ENCODE assay signal across 19 cellular contexts in genomic region chr12:6841139-6841515, GRCh38. TPM values are rescaled to one million over a fixed set of nuclear protein-coding genes. Genes with fewer than 3 reads are reported as not detected.
DNase-seq lines count a peak whose midpoint lies in the region; ATAC-seq, FAIRE-seq and TF ChIP-seq lines count a peak whose summit lies in the region.
"Had no signal": no experiment of that assay in that cellular context is flagged by ENCODE, and none has a peak within 500 bp of the region (broad histone marks: within the 10 kb centered on the region; RNA-seq: fewer than 3 reads in every experiment).

No MANE protein-coding gene starts in this region.

- no peak overlapping the region for H3K4me3 ChIP-seq in DOHH2 (ENCODE audit: low read length)
- H3K4me3 ChIP-seq in K562: no peak overlapping the region
- H3K4me3 ChIP-seq in mesodermal cell (ENCODE audit: extremely low read depth, insufficient read depth, low read length, poor library complexity, severe bottlenecking): no peak overlapping the region
- H3K4me3 ChIP-seq: A549 had no signal

- no peak for FAIRE-seq in K562 (lab: Jason Lieb, UNC)
- FAIRE-seq: A549, H1 had no signal

- H3K27me3 ChIP-seq in DOHH2 (ENCODE audit: control insufficient read depth, low read length) (no peaks in the 10 kb centered on the region), K562 (ENCODE audit: control insufficient read depth in 2 of 2, insufficient read depth in 2 of 2, low read length in 2 of 2) (no peaks in the 10 kb centered on the region)
- H3K27me3 ChIP-seq: BE2C had no signal

- H3K4me2 ChIP-seq in DOHH2 (ENCODE audit: low read length) (peak overlapping the region; percentile 97), K562 (ENCODE audit: insufficient read depth, low read length) (no peak overlapping the region)
- H3K4me2 ChIP-seq: A549 had no signal

- H3K9me2 ChIP-seq in DOHH2 (replicated peaks; ENCODE audit: control insufficient read depth, low read length): no peaks in the 10 kb centered on the region

- peaks cover 11% of the 10 kb centered on the region for H3F3A ChIP-seq in DOHH2 (ENCODE audit: control insufficient read depth, insufficient read depth)

- peak overlapping the region in 1 of 2 experiments; percentile 28; a peak in 1 of 4 replicates for H3K9ac ChIP-seq in K562 (ENCODE audit: insufficient read depth in 1 of 2, low read depth in 2 of 2, low read length in 2 of 2)

- no peak for TF ChIP-seq POLR2A in K562 (conservative IDR thresholded peaks at IDR 0.05)

- TF ChIP-seq RAD21 in K562 (CRISPR knock-in tag; conservative IDR thresholded peaks at IDR 0.05 in 1 of 2, IDR thresholded peaks at IDR 0.05 in 1 of 2): no peak

- WGBS in K562 (ENCODE audit: insufficient coverage, low coverage, missing lambda C conversion rate): 78% methylated on average over 6 of the region's 8 CpGs
- WGBS in mesodermal cell (ENCODE audit: insufficient coverage in 2 of 2), 2 experiments: 86 to 93% methylated on average over 8 of the region's 8 CpGs

- H3K9me3 ChIP-seq in DOHH2 (ENCODE audit: control insufficient read depth, insufficient read depth, low read length) (no peaks in the 10 kb centered on the region), K562 (replicated peaks; ENCODE audit: control insufficient read depth, insufficient read depth, low read depth, low read length) (no peaks in the 10 kb centered on the region), mesodermal cell (ENCODE audit: control insufficient read depth, low read length) (no peaks in the 10 kb centered on the region)
- H3K9me3 ChIP-seq: A549, BE2C had no signal

- POLR2A ChIA-PET in K562 (lab: Yijun Ruan, JAX): interaction anchor here (0.8 to 4.8 kb wide), 4 partner anchors 7 to 103 kb away, joined by 3 to 39 read pairs (median 14); partner anchors contain the start of genes C12orf57, CDCA3 and USP5

- no peak overlapping the region for H2AFZ ChIP-seq in K562 (ENCODE audit: low read depth, low read length)

- H3K79me2 ChIP-seq in DOHH2 (ENCODE audit: control insufficient read depth, low read length): no peaks in the 10 kb centered on the region
- no peaks in the 10 kb centered on the region for H3K79me2 ChIP-seq in K562 (ENCODE audit: control insufficient read depth, insufficient read depth, low read length)

- DNase-seq in NCI-H82 treated with DMSO at 0.1 percent for 48 hours (lab: John Stamatoyannopoulos, UW; ENCODE audit: unreplicated experiment) (peak; percentile 18), K562 (ENCODE audit: extremely low read depth in 1 of 4, low spot score in 3 of 4) (no peak), NCI-H524 treated with DMSO at 0.1 percent for 48 hours (lab: John Stamatoyannopoulos, UW) (no peak), foreskin melanocyte (no peak), HK-2 (ENCODE audit: unreplicated experiment) (no peak)
- DNase-seq: BE2C, MM.1S, NCI-H1048, NCI-H1436, NCI-H187 treated with DMSO at 0.1 percent for 48 hours, NCI-H2107, NCI-H510A, NCI-H774, T-helper 1 cell had no signal

- H3K9me1 ChIP-seq in K562 (ENCODE audit: control insufficient read depth, insufficient read depth, low read length): no peaks in the 10 kb centered on the region

- H3K27ac ChIP-seq in DOHH2 (ENCODE audit: low read depth, low read length) (no peak overlapping the region), K562 (ENCODE audit: extremely low read depth, low read depth, low read length) (no peak overlapping the region), mesodermal cell (ENCODE audit: low read depth, low read length, severe bottlenecking) (peak overlapping the region; percentile 16)
- H3K27ac ChIP-seq: A549 had no signal

- peaks cover 42% of the 10 kb centered on the region for H3K4me1 ChIP-seq in DOHH2 (ENCODE audit: control insufficient read depth, low read length)
- peaks cover 10 to 51% of the 10 kb centered on the region in 2 experiments; a peak in 4 of 5 replicates for H3K4me1 ChIP-seq in K562 (replicated peaks in 1 of 2; ENCODE audit: control insufficient read depth in 2 of 2, insufficient read depth in 2 of 2, low read length in 2 of 2)
- no peaks in the 10 kb centered on the region for H3K4me1 ChIP-seq in mesodermal cell (ENCODE audit: control insufficient read depth, insufficient read depth, low read length, poor library complexity, severe bottlenecking)
- H3K4me1 ChIP-seq: A549, BE2C had no signal

- H3K36me3 ChIP-seq in DOHH2 (ENCODE audit: control insufficient read depth, low read length) (peaks cover 4% of the 10 kb centered on the region), K562 (ENCODE audit: control insufficient read depth, insufficient read depth, low read length) (peaks cover 69% of the 10 kb centered on the region; the same call in 2 of the 3 replicates), mesodermal cell (ENCODE audit: control insufficient read depth, insufficient read depth, low read length) (peaks cover 91% of the 10 kb centered on the region)

- in situ Hi-C loops in K562 (cut with MboI): no loop called here

- CTCF ChIA-PET in K562 (lab: Yijun Ruan, JAX; ENCODE audit: low intra/inter-chr PET ratio): no interaction called here

- BruUV-seq in K562 (replicated peaks; lab: Mats Ljungman, UMichigan): no TSS peak

- no peak for TF ChIP-seq EP300 in K562 (IDR thresholded peaks at IDR 0.05; ENCODE audit: low read length)

- ATAC-seq in K562: no peak
- ATAC-seq: A549, Panc1 had no signal

- intact Hi-C loops in K562 (cut with micrococcal nuclease): no loop called here

- TF ChIP-seq CTCF in DOHH2 (IDR thresholded peaks at IDR 0.05; ENCODE audit: low read depth, low read length, poor library complexity, severe bottlenecking) (no peak), K562 (IDR thresholded peaks at IDR 0.05 in 2 of 3, conservative IDR thresholded peaks at IDR 0.05 in 1 of 3; ENCODE audit: insufficient read depth in 2 of 3, low read depth in 1 of 3, low read length in 3 of 3) (no peak)

- no peaks in the 10 kb centered on the region for H4K20me1 ChIP-seq in DOHH2 (ENCODE audit: control insufficient read depth, insufficient read depth, low read depth, low read length)
- H4K20me1 ChIP-seq in K562 (replicated peaks; ENCODE audit: control insufficient read depth, insufficient read depth, low read length): no peaks in the 10 kb centered on the region; the same call in 1 of the 2 replicates

RNA-seq across cellular contexts. Expression of gene GNB3, which starts 0.4 kb away (rescaled TPM):
- total RNA-seq in K562 (2011; cell fraction: chromatin; rRNA removed; ENCODE audit: low replicate concordance): 21.3 and 60.8 TPM in 2 replicates
- 31.3 and 31.9 TPM in 2 replicates for total RNA-seq in K562 (2011; cell fraction: nucleolus; rRNA removed)
- total RNA-seq in K562 (2011; cell fraction: nucleoplasm; rRNA removed): 25.8 and 28.7 TPM in 2 replicates
- 0.65 and 1.4 TPM in 2 replicates for total RNA-seq in K562 (2014; rRNA removed)
- 0.61 and 1.8 TPM in 2 replicates for total RNA-seq in K562 (2014; rRNA removed; fragmentation: Illumina TruSeq; extraction: Trizol)
- total RNA-seq in K562 (2015; rRNA removed; fragmentation: Illumina TruSeq; extraction: Trizol): 2.0 and 2.2 TPM in 2 replicates
- total RNA-seq in K562 (2021): 3.4 and 4.5 TPM in 2 replicates
- polyA plus RNA-seq in K562 (2011; rRNA removed): 1.9 and 6.8 TPM in 2 replicates
- 2.3 and 4.7 TPM in 2 replicates for polyA plus RNA-seq in K562 (2011; cell fraction: cytosol; rRNA removed)
- polyA plus RNA-seq in K562 (2011; cell fraction: nucleus; rRNA removed): 36.2 and 42.6 TPM in 2 replicates
- 4.7 and 6.6 TPM in 2 replicates for polyA plus RNA-seq in K562 (2012)
- 3.6 and 5.8 TPM in 2 replicates for polyA plus RNA-seq in K562 (2014; fragmentation: Illumina TruSeq; extraction: Trizol)
- polyA plus RNA-seq in K562 (2014; fragmentation: Nextera tagmentation; extraction: Ambion mirVana): 1 to 10 TPM; 1.5 to 2.4 TPM
- 2.9 and 6.1 TPM in 2 replicates for polyA plus RNA-seq in K562 (2014; rRNA removed)
- polyA minus RNA-seq in K562 (2011; rRNA and poly(A)+ RNA removed): 0.84 and 2.3 TPM in 2 replicates
- polyA minus RNA-seq in K562 (2011; cell fraction: cytosol; rRNA and poly(A)+ RNA removed): 1.8 TPM in 1 of 2 replicates, not detected in the other
- polyA minus RNA-seq in K562 (2011; cell fraction: nucleus; rRNA and poly(A)+ RNA removed): 4.6 and 8.8 TPM in 2 replicates
- 11.8 TPM for polyA plus RNA-seq in mesodermal cell (2013, experiment 1 of 2)
- polyA plus RNA-seq in mesodermal cell (2013, experiment 2 of 2): 10.8 TPM

RNA-seq across cellular contexts. Expression of gene CDCA3, which starts 10.0 kb away (rescaled TPM):
- total RNA-seq in K562 (2011; cell fraction: chromatin; rRNA removed; ENCODE audit: low replicate concordance): 76.2 and 111 TPM in 2 replicates
- 89.6 and 97.7 TPM in 2 replicates for total RNA-seq in K562 (2011; cell fraction: nucleolus; rRNA removed)
- 82.1 and 89.9 TPM in 2 replicates for total RNA-seq in K562 (2011; cell fraction: nucleoplasm; rRNA removed)
- 55.1 and 71.3 TPM in 2 replicates for total RNA-seq in K562 (2014; rRNA removed)
- 37.5 and 38.9 TPM in 2 replicates for total RNA-seq in K562 (2014; rRNA removed; fragmentation: Illumina TruSeq; extraction: Trizol)
- total RNA-seq in K562 (2015; rRNA removed; fragmentation: Illumina TruSeq; extraction: Trizol): 62.3 and 62.7 TPM in 2 replicates
- 47.2 and 47.4 TPM in 2 replicates for total RNA-seq in K562 (2021)
- polyA plus RNA-seq in K562 (2011; rRNA removed): 57.3 and 65.6 TPM in 2 replicates
- 85.3 and 132 TPM in 2 replicates for polyA plus RNA-seq in K562 (2011; cell fraction: cytosol; rRNA removed)
- 187 and 242 TPM in 2 replicates for polyA plus RNA-seq in K562 (2011; cell fraction: nucleus; rRNA removed)
- polyA plus RNA-seq in K562 (2012): 54.6 and 57.3 TPM in 2 replicates
- 80.8 and 86.3 TPM in 2 replicates for polyA plus RNA-seq in K562 (2014; fragmentation: Illumina TruSeq; extraction: Trizol)
- 10 to 100 TPM; 24.2 to 30.6 TPM for polyA plus RNA-seq in K562 (2014; fragmentation: Nextera tagmentation; extraction: Ambion mirVana)
- 80.3 and 103 TPM in 2 replicates for polyA plus RNA-seq in K562 (2014; rRNA removed)
- 32.5 and 43.7 TPM in 2 replicates for polyA minus RNA-seq in K562 (2011; rRNA and poly(A)+ RNA removed)
- 44.4 and 45.3 TPM in 2 replicates for polyA minus RNA-seq in K562 (2011; cell fraction: cytosol; rRNA and poly(A)+ RNA removed)
- 54.7 and 69.0 TPM in 2 replicates for polyA minus RNA-seq in K562 (2011; cell fraction: nucleus; rRNA and poly(A)+ RNA removed)
- polyA plus RNA-seq in mesodermal cell (2013, experiment 1 of 2): 53.9 TPM
- polyA plus RNA-seq in mesodermal cell (2013, experiment 2 of 2): 56.1 TPM

RNA-seq across cellular contexts. Expression of gene USP5, which starts 10.8 kb away (rescaled TPM):
- 34.6 and 100 TPM in 2 replicates for total RNA-seq in K562 (2011; cell fraction: chromatin; rRNA removed; ENCODE audit: low replicate concordance)
- total RNA-seq in K562 (2011; cell fraction: nucleolus; rRNA removed): 63.3 and 65.9 TPM in 2 replicates
- total RNA-seq in K562 (2011; cell fraction: nucleoplasm; rRNA removed): 36.9 and 44.7 TPM in 2 replicates
- total RNA-seq in K562 (2014; rRNA removed): 64.3 and 69.8 TPM in 2 replicates
- total RNA-seq in K562 (2014; rRNA removed; fragmentation: Illumina TruSeq; extraction: Trizol): 26.3 and 32.5 TPM in 2 replicates
- total RNA-seq in K562 (2015; rRNA removed; fragmentation: Illumina TruSeq; extraction: Trizol): 59.4 and 59.8 TPM in 2 replicates
- total RNA-seq in K562 (2021): 103 and 107 TPM in 2 replicates
- 48.6 and 52.9 TPM in 2 replicates for polyA plus RNA-seq in K562 (2011; rRNA removed)
- polyA plus RNA-seq in K562 (2011; cell fraction: cytosol; rRNA removed): 43.0 and 64.9 TPM in 2 replicates
- polyA plus RNA-seq in K562 (2011; cell fraction: nucleus; rRNA removed): 84.2 and 119 TPM in 2 replicates
- polyA plus RNA-seq in K562 (2012): 53.9 and 72.4 TPM in 2 replicates
- polyA plus RNA-seq in K562 (2014; fragmentation: Illumina TruSeq; extraction: Trizol): 72.8 and 91.3 TPM in 2 replicates
- 1 to 10 TPM; 1.4 to 3.4 TPM for polyA plus RNA-seq in K562 (2014; fragmentation: Nextera tagmentation; extraction: Ambion mirVana)
- polyA plus RNA-seq in K562 (2014; rRNA removed): 44.9 and 45.4 TPM in 2 replicates
- 54.8 and 77.1 TPM in 2 replicates for polyA minus RNA-seq in K562 (2011; rRNA and poly(A)+ RNA removed)
- polyA minus RNA-seq in K562 (2011; cell fraction: cytosol; rRNA and poly(A)+ RNA removed): 44.9 and 47.5 TPM in 2 replicates
- 22.6 and 28.9 TPM in 2 replicates for polyA minus RNA-seq in K562 (2011; cell fraction: nucleus; rRNA and poly(A)+ RNA removed)
- 70.2 TPM for polyA plus RNA-seq in mesodermal cell (2013, experiment 1 of 2)
- polyA plus RNA-seq in mesodermal cell (2013, experiment 2 of 2): 59.6 TPM

RNA-seq across cellular contexts. Expression of gene P3H3, which starts 12.9 kb away (rescaled TPM):
- total RNA-seq in K562 (2011; cell fraction: chromatin; rRNA removed; ENCODE audit: low replicate concordance): 20.0 and 79.4 TPM in 2 replicates
- 58.3 and 59.9 TPM in 2 replicates for total RNA-seq in K562 (2011; cell fraction: nucleolus; rRNA removed)
- total RNA-seq in K562 (2011; cell fraction: nucleoplasm; rRNA removed): 31.2 and 33.2 TPM in 2 replicates
- total RNA-seq in K562 (2014; rRNA removed) (7.1 and 9.5 TPM in 2 replicates), K562 (2014; rRNA removed; fragmentation: Illumina TruSeq; extraction: Trizol) (1.9 and 4.3 TPM in 2 replicates), K562 (2015; rRNA removed; fragmentation: Illumina TruSeq; extraction: Trizol) (6.6 and 8.0 TPM in 2 replicates), K562 (2021) (14.2 and 15.0 TPM in 2 replicates)
- polyA plus RNA-seq in K562 (2011; rRNA removed) (4.0 and 10.2 TPM in 2 replicates), K562 (2014; fragmentation: Illumina TruSeq; extraction: Trizol) (4.8 and 7.3 TPM in 2 replicates), K562 (2014; fragmentation: Nextera tagmentation; extraction: Ambion mirVana) (under 1 TPM; 0.03 to 0.27 TPM), K562 (2014; rRNA removed) (10.2 and 13.2 TPM in 2 replicates)
- polyA plus RNA-seq in K562 (2011; cell fraction: cytosol; rRNA removed): 6.0 and 7.6 TPM in 2 replicates
- 46.1 and 48.4 TPM in 2 replicates for polyA plus RNA-seq in K562 (2011; cell fraction: nucleus; rRNA removed)
- 12.1 and 18.5 TPM in 2 replicates for polyA plus RNA-seq in K562 (2012)
- 2.6 and 3.3 TPM in 2 replicates for polyA minus RNA-seq in K562 (2011; rRNA and poly(A)+ RNA removed)
- polyA minus RNA-seq in K562 (2011; cell fraction: cytosol; rRNA and poly(A)+ RNA removed): 5.1 and 8.6 TPM in 2 replicates
- polyA minus RNA-seq in K562 (2011; cell fraction: nucleus; rRNA and poly(A)+ RNA removed): 16.0 and 31.5 TPM in 2 replicates
- 66.2 TPM for polyA plus RNA-seq in mesodermal cell (2013, experiment 1 of 2)
- polyA plus RNA-seq in mesodermal cell (2013, experiment 2 of 2): 55.7 TPM

RNA-seq across cellular contexts. Expression of gene GPR162, which starts 19.5 kb away (rescaled TPM):
- 1.5 and 4.5 TPM in 2 replicates for total RNA-seq in K562 (2011; cell fraction: chromatin; rRNA removed; ENCODE audit: low replicate concordance)
- 2.9 and 5.0 TPM in 2 replicates for total RNA-seq in K562 (2011; cell fraction: nucleolus; rRNA removed)
- 1.9 and 2.9 TPM in 2 replicates for total RNA-seq in K562 (2011; cell fraction: nucleoplasm; rRNA removed)
- total RNA-seq in K562 (2014; rRNA removed): 1.1 and 1.7 TPM in 2 replicates
- 0.35 and 0.65 TPM in 2 replicates for total RNA-seq in K562 (2014; rRNA removed; fragmentation: Illumina TruSeq; extraction: Trizol)
- total RNA-seq in K562 (2015; rRNA removed; fragmentation: Illumina TruSeq; extraction: Trizol): 0.65 and 1.1 TPM in 2 replicates
- 1.4 and 1.7 TPM in 2 replicates for total RNA-seq in K562 (2021)
- 1.0 and 2.7 TPM in 2 replicates for polyA plus RNA-seq in K562 (2011; rRNA removed)
- 1.8 and 2.4 TPM in 2 replicates for polyA plus RNA-seq in K562 (2011; cell fraction: cytosol; rRNA removed)
- polyA plus RNA-seq in K562 (2011; cell fraction: nucleus; rRNA removed): 10.2 and 20.1 TPM in 2 replicates
- 1.6 and 2.0 TPM in 2 replicates for polyA plus RNA-seq in K562 (2012)
- polyA plus RNA-seq in K562 (2014; fragmentation: Illumina TruSeq; extraction: Trizol): 1.1 and 1.7 TPM in 2 replicates
- polyA plus RNA-seq in K562 (2014; fragmentation: Nextera tagmentation; extraction: Ambion mirVana): not detected
- polyA plus RNA-seq in K562 (2014; rRNA removed): 1.8 and 2.8 TPM in 2 replicates
- polyA minus RNA-seq in K562 (2011; rRNA and poly(A)+ RNA removed): 0.42 and 0.87 TPM in 2 replicates
- 1.9 and 2.2 TPM in 2 replicates for polyA minus RNA-seq in K562 (2011; cell fraction: cytosol; rRNA and poly(A)+ RNA removed)
- polyA minus RNA-seq in K562 (2011; cell fraction: nucleus; rRNA and poly(A)+ RNA removed): 0.67 and 2.7 TPM in 2 replicates
- 26.1 TPM for polyA plus RNA-seq in mesodermal cell (2013, experiment 1 of 2)
- polyA plus RNA-seq in mesodermal cell (2013, experiment 2 of 2): 22.3 TPM
